Comparison of ENCODE assay signal across 1 cellular context in genomic region chr5:52988335-52989024, GRCh38.
TF ChIP-seq lines count a peak whose summit lies in the region.

No MANE protein-coding gene starts in this region.

TF ChIP-seq in A549, 52 proteins besides CTCF, POLR2A, EP300 and RAD21 (continued from another document):
- TF ChIP-seq, protein P1, sequence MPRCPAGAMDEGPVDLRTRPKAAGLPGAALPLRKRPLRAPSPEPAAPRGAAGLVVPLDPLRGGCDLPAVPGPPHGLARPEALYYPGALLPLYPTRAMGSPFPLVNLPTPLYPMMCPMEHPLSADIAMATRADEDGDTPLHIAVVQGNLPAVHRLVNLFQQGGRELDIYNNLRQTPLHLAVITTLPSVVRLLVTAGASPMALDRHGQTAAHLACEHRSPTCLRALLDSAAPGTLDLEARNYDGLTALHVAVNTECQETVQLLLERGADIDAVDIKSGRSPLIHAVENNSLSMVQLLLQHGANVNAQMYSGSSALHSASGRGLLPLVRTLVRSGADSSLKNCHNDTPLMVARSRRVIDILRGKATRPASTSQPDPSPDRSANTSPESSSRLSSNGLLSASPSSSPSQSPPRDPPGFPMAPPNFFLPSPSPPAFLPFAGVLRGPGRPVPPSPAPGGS (IDR thresholded peaks at IDR 0.05), result no peak
- TF ChIP-seq HMGXB4 (CRISPR knock-in tag; IDR thresholded peaks at IDR 0.05; ENCODE audit: borderline replicate concordance), result no peak
- no peak for TF ChIP-seq ZSCAN20 (CRISPR knock-in tag; IDR thresholded peaks at IDR 0.05)
- TF ChIP-seq FOSB (CRISPR knock-in tag; IDR thresholded peaks at IDR 0.05), result no peak
- no peak for TF ChIP-seq HDAC2 (IDR thresholded peaks at IDR 0.05)
- TF ChIP-seq KDM1A (IDR thresholded peaks at IDR 0.05; ENCODE audit: low read depth), result no peak
- TF ChIP-seq REST (IDR thresholded peaks at IDR 0.05), result no peak
- TF ChIP-seq ZC3H11A (IDR thresholded peaks at IDR 0.05), result no peak
- TF ChIP-seq, protein P2, sequence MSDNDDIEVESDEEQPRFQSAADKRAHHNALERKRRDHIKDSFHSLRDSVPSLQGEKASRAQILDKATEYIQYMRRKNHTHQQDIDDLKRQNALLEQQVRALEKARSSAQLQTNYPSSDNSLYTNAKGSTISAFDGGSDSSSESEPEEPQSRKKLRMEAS (IDR thresholded peaks at IDR 0.05), result no peak
- no peak for TF ChIP-seq HOXA7 (CRISPR knock-in tag; IDR thresholded peaks at IDR 0.05)
- no peak for TF ChIP-seq RFX5 (IDR thresholded peaks at IDR 0.05)
- TF ChIP-seq CBX8 (IDR thresholded peaks at IDR 0.05), result no peak
- no peak for TF ChIP-seq ZFP36 (IDR thresholded peaks at IDR 0.05; ENCODE audit: borderline replicate concordance, partially characterized antibody)
- no peak for TF ChIP-seq ZNF302 (CRISPR knock-in tag; IDR thresholded peaks at IDR 0.05)
- TF ChIP-seq JUNB (IDR thresholded peaks at IDR 0.05), result no peak
- TF ChIP-seq E2F6 (IDR thresholded peaks at IDR 0.05; ENCODE audit: borderline replicate concordance, low read depth), result no peak
- TF ChIP-seq HOXB13 (CRISPR knock-in tag; IDR thresholded peaks at IDR 0.05; ENCODE audit: low read depth), result no peak
- TF ChIP-seq NR3C1 (IDR thresholded peaks at IDR 0.05), result no peak
